ENCODE assay signal across 17 cellular contexts in genomic region chr13:20369886-20370361, GRCh38.
DNase-seq lines count a peak whose midpoint lies in the region; ATAC-seq and TF ChIP-seq lines count a peak whose summit lies in the region.
"Had no signal": no experiment of that assay in that cellular context is flagged by ENCODE, and none has a peak within 500 bp of the region (broad histone marks: within the 10 kb centered on the region; RNA-seq: fewer than 3 reads in every experiment).

No MANE protein-coding gene starts in this region.

- H3K9me3 ChIP-seq in esophagus (ENCODE audit: control insufficient read depth in 2 of 2, insufficient read depth in 1 of 2, low read depth in 1 of 2, low read length in 1 of 2), result no peaks in the 10 kb centered on the region
- H3K9me3 ChIP-seq: BE2C, mucosa of descending colon had no signal

- H3K36me3 Mint-ChIP-seq in Calu3 (ENCODE audit: insufficient read depth, unreplicated experiment), result no peaks in the 10 kb centered on the region

- ATAC-seq in GM18907 (IDR thresholded peaks at IDR 0.05; ENCODE audit: unreplicated experiment) (peak; percentile 83), HG03469 (IDR thresholded peaks at IDR 0.05; ENCODE audit: unreplicated experiment) (peak; percentile 69)
- ATAC-seq: left colon, mucosa of descending colon had no signal

- H3K4me1 Mint-ChIP-seq in Calu3 (ENCODE audit: low read depth, unreplicated experiment), result no peaks in the 10 kb centered on the region

- CTCF ChIA-PET in Calu3 (lab: Charles Lee), result interaction anchor here (0.7 kb wide), 1 partner anchor 1189 kb away, joined by 4 read pairs; no protein-coding TSS in a partner anchor
- CTCF ChIA-PET in RWPE1 (lab: Yijun Ruan, JAX), result no interaction called here

- WGBS in esophagus, 2 donors, result 52 to 62% methylated on average over 8 of the region's 8 CpGs

- no peaks in the 10 kb centered on the region for H3K4me1 ChIP-seq in esophagus (ENCODE audit: control insufficient read depth in 2 of 2, insufficient read depth in 2 of 2, low read length in 1 of 2)
- H3K4me1 ChIP-seq: BE2C had no signal

- no peak for TF ChIP-seq CTCF in GM12864 (IDR thresholded peaks at IDR 0.05; ENCODE audit: low read depth, low read length, missing control alignments)
- TF ChIP-seq CTCF in Calu3 (IDR thresholded peaks at IDR 0.05; ENCODE audit: unreplicated experiment), result no peak
- no peak for TF ChIP-seq CTCF in RWPE1 (conservative IDR thresholded peaks at IDR 0.05; ENCODE audit: low read depth)

- no peaks in the 10 kb centered on the region for H3K27me3 Mint-ChIP-seq in Calu3 (ENCODE audit: unreplicated experiment)

- H3K4me3 Mint-ChIP-seq in Calu3 (ENCODE audit: low read depth, unreplicated experiment), result no peak overlapping the region

- no peak overlapping the region for H3K27ac Mint-ChIP-seq in Calu3 (ENCODE audit: unreplicated experiment)

- POLR2A ChIA-PET in RWPE1 (lab: Yijun Ruan, JAX; ENCODE audit: low non-redundant PET), result no interaction called here

- intact Hi-C loops in Calu3 (cut with micrococcal nuclease; ENCODE audit: unreplicated experiment), result loop anchor here (10.0 kb wide), 1 partner anchor 115 kb away; no protein-coding TSS in a partner anchor

- DNase-seq in GM12864 (ENCODE audit: low read depth) (peak; percentile 46), Calu3 (no peak), RWPE1 (ENCODE audit: low spot score) (no peak), NCI-H1694 (lab: John Stamatoyannopoulos, UW) (no peak), NCI-H2227 (lab: John Stamatoyannopoulos, UW; ENCODE audit: unreplicated experiment) (no peak)
- DNase-seq: activated CD4-positive, alpha-beta T cell treated with anti-CD3 and anti-CD28 coated beads, Interleukin-2, amount 50 U/mL, for 1 hour; activated effector memory CD4-positive, alpha-beta T cell treated with anti-CD3 and anti-CD28 coated beads, Interleukin-2, amount 50 U/mL, for 16 hours; BE2C; dermis blood vessel endothelial cell; hippocampal formation; left colon; mucosa of descending colon; NCI-H1092 treated with DMSO at 0.1 percent for 48 hours; occipital lobe had no signal

- no TSS peak for BruUV-seq in Calu3 (replicated peaks; lab: Mats Ljungman, UMichigan)

- no peaks in the 10 kb centered on the region for H3K9me3 Mint-ChIP-seq in Calu3 (ENCODE audit: low read depth, unreplicated experiment)

- peak overlapping the region; percentile 31 to 72 for H3K27ac ChIP-seq in esophagus (ENCODE audit: low read depth in 2 of 2, low read length in 1 of 2)
- no peak overlapping the region for H3K27ac ChIP-seq in RWPE1

- no peaks in the 10 kb centered on the region for H3K27me3 ChIP-seq in esophagus (ENCODE audit: control insufficient read depth in 1 of 2, insufficient read depth in 2 of 2, low read length in 2 of 2)

- H3K4me3 ChIP-seq in GM12864 (ENCODE audit: low read depth, low read length) (no peak overlapping the region), esophagus (ENCODE audit: low read depth in 1 of 2, low read length in 2 of 2) (no peak overlapping the region)
- H3K4me3 ChIP-seq: mucosa of descending colon had no signal

- no peaks in the 10 kb centered on the region for H3K36me3 ChIP-seq in esophagus (ENCODE audit: control insufficient read depth in 2 of 2, insufficient read depth in 2 of 2, low read length in 1 of 2)
- H3K36me3 ChIP-seq: BE2C had no signal
